In the genomic region with DNA sequence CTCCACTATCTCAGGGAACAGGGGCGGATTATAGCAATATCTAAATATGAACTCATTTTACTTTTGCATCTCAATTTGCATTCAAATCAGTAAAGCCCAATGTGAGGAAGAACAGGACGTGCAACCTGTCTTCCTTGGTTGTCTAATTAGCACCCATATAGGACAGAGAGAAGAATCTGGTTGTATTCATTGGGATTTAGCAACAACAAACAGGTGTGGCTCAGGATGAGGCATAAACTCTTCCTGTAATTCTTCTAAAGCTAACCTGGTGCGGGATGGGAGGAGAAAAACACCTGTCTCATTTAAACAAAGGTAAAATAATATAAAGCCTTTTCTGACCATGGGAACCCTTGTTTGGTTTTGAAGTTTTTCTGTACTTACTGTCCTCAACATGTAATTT, we compare ENCODE assay signal across 27 cellular contexts. TPM values are rescaled to one million over a fixed set of nuclear protein-coding genes. Genes with fewer than 3 reads are reported as not detected.
DNase-seq lines count a peak whose midpoint lies in the region; ATAC-seq, FAIRE-seq and TF ChIP-seq lines count a peak whose summit lies in the region.
"Had no signal": no experiment of that assay in that cellular context is flagged by ENCODE, and none has a peak within 500 bp of the region (broad histone marks: within the 10 kb centered on the region; RNA-seq: fewer than 3 reads in every experiment).

No MANE protein-coding gene starts in this region.

- H2BK5ac ChIP-seq in H1 (ENCODE audit: low read depth, low read length), result no peak overlapping the region

- TF ChIP-seq CTCF in H1 (IDR thresholded peaks at IDR 0.05; ENCODE audit: control extremely low read depth in 1 of 3, insufficient read depth in 1 of 3, low read depth in 1 of 3, low read length in 3 of 3) (no peak), breast epithelium (IDR thresholded peaks at IDR 0.05) (no peak), dorsolateral prefrontal cortex (IDR thresholded peaks at IDR 0.05 in 54 of 56, conservative IDR thresholded peaks at IDR 0.05 in 2 of 56; ENCODE audit: low read depth in 1 of 56, partially characterized antibody in 56 of 56) (no peak)

- H3K36me3 ChIP-seq in H1 (ENCODE audit: control insufficient read depth in 2 of 4, insufficient read depth in 4 of 4, low read length in 3 of 4) (no peaks in the 10 kb centered on the region), breast epithelium (no peaks in the 10 kb centered on the region)
- H3K36me3 ChIP-seq: BE2C, BLaER1 had no signal

- H3K23ac ChIP-seq in H1 (ENCODE audit: insufficient read length), result peak overlapping the region; percentile 52

- H3K14ac ChIP-seq in H1 (ENCODE audit: insufficient read length), result no peak overlapping the region

- no peak overlapping the region for H3K4me3 ChIP-seq in H1 (ENCODE audit: extremely low read depth in 1 of 4, insufficient read depth in 2 of 4, low read depth in 3 of 4, low read length in 4 of 4)
- H3K4me3 ChIP-seq in breast epithelium, result no peak overlapping the region
- no peak overlapping the region for H3K4me3 ChIP-seq in dorsolateral prefrontal cortex
- H3K4me3 ChIP-seq: BLaER1 had no signal

- H4K91ac ChIP-seq in H1 (replicated peaks; ENCODE audit: insufficient read length, low read length), result no peak overlapping the region

- no peak for TF ChIP-seq RAD21 in H1 (IDR thresholded peaks at IDR 0.05 in 1 of 2, conservative IDR thresholded peaks at IDR 0.05 in 1 of 2; ENCODE audit: low read depth in 2 of 2, low read length in 2 of 2)

- intact Hi-C loops in breast epithelium (cut with DNase I; ENCODE audit: low total_unique reads), result no loop called here
- intact Hi-C loops in dorsolateral prefrontal cortex (cut with DNase I), result no loop called here

- no peak for TF ChIP-seq EP300 in H1 (IDR thresholded peaks at IDR 0.05; ENCODE audit: borderline replicate concordance in 1 of 2, low read depth in 2 of 2, low read length in 2 of 2)

- H2BK120ac ChIP-seq in H1 (replicated peaks; ENCODE audit: low read depth, low read length), result no peak overlapping the region

- H4K8ac ChIP-seq in H1 (ENCODE audit: extremely low read depth, insufficient read depth, low read length), result no peak overlapping the region

- no peak overlapping the region for H2AK5ac ChIP-seq in H1 (ENCODE audit: low read depth, low read length)

- H4K20me1 ChIP-seq in H1 (replicated peaks in 1 of 2; ENCODE audit: control insufficient read depth in 1 of 2, insufficient read depth in 2 of 2, low read length in 2 of 2), result no peaks in the 10 kb centered on the region
- H4K20me1 ChIP-seq: BLaER1 had no signal

- no peak overlapping the region for H3K9ac ChIP-seq in H1 (replicated peaks in 1 of 4; ENCODE audit: extremely low read depth in 1 of 4, low read depth in 3 of 4, low read length in 3 of 4)
- H3K9ac ChIP-seq: BLaER1 had no signal

- H4K5ac ChIP-seq in H1 (ENCODE audit: insufficient read length, low read depth, low read length), result no peak overlapping the region

- H3K56ac ChIP-seq in H1 (replicated peaks; ENCODE audit: insufficient read length, low read depth, low read length), result no peak overlapping the region

- no peak overlapping the region for H2AFZ ChIP-seq in H1 (ENCODE audit: low read length)

- H3K4me1 ChIP-seq in H1 (replicated peaks in 1 of 4; ENCODE audit: control insufficient read depth in 3 of 4, insufficient read depth in 4 of 4, low read length in 3 of 4), result no peaks in the 10 kb centered on the region
- H3K4me1 ChIP-seq in breast epithelium, result no peaks in the 10 kb centered on the region
- H3K4me1 ChIP-seq: BE2C had no signal

- H2BK12ac ChIP-seq in H1 (ENCODE audit: low read depth, low read length), result no peak overlapping the region

- no peaks in the 10 kb centered on the region for H3K79me1 ChIP-seq in H1 (ENCODE audit: low read depth, low read length)

- no peak overlapping the region for H2BK15ac ChIP-seq in H1 (ENCODE audit: low read length)

- POLR2A ChIA-PET in H1 (lab: Charles Lee; ENCODE audit: partially characterized antibody), result no interaction called here

- no peak overlapping the region for H2BK20ac ChIP-seq in H1 (ENCODE audit: low read length)

- peak; percentile 89 for ATAC-seq in esophagus mucosa

- H3K18ac ChIP-seq in H1 (ENCODE audit: extremely low read depth, low read length), result no peak overlapping the region

- H3K23me2 ChIP-seq in H1 (ENCODE audit: low read depth, low read length), result no peaks in the 10 kb centered on the region

- CTCF ChIA-PET in H1 (lab: Charles Lee; ENCODE audit: partially characterized antibody), result interaction anchor here (0.6 to 1.3 kb wide), 3 partner anchors 13 to 35 kb away, joined by 3 to 4 read pairs (median 3); no protein-coding TSS in a partner anchor

- WGBS in H1 (ENCODE audit: extremely low coverage in 1 of 2, insufficient coverage in 1 of 2, insufficient read length in 1 of 2, insufficient replicate concordance in 2 of 2, low coverage in 1 of 2, low lambda C conversion rate in 2 of 2, missing lambda C conversion rate in 1 of 2), 2 experiments, result 79% methylated on average over 3 of the region's 3 CpGs; no CpG with 5 or more reads in 1 of the 2 experiments

- H3K27me3 ChIP-seq in H1 (replicated peaks in 1 of 4; ENCODE audit: control insufficient read depth in 3 of 4, extremely low read depth in 1 of 4, insufficient read depth in 3 of 4, low read length in 3 of 4), result no peaks in the 10 kb centered on the region
- no peaks in the 10 kb centered on the region for H3K27me3 ChIP-seq in breast epithelium
- H3K27me3 ChIP-seq in dorsolateral prefrontal cortex, result no peaks in the 10 kb centered on the region
- H3K27me3 ChIP-seq: BE2C, BLaER1 had no signal

- no peak overlapping the region for H3K27ac ChIP-seq in H1 (ENCODE audit: low read depth, low read length)
- H3K27ac ChIP-seq in epithelial cell of prostate, result peak overlapping the region; percentile 10
- no peak overlapping the region for H3K27ac ChIP-seq in breast epithelium
- no peak overlapping the region for H3K27ac ChIP-seq in dorsolateral prefrontal cortex
- H3K27ac ChIP-seq: BLaER1 had no signal

- H3K9me3 ChIP-seq in H1 (ENCODE audit: insufficient read depth in 2 of 2, low read depth in 1 of 2, low read length in 1 of 2) (no peaks in the 10 kb centered on the region), breast epithelium (peaks cover 0 to 9% of the 10 kb centered on the region in 2 donors)
- H3K9me3 ChIP-seq: BE2C had no signal

- H3K4ac ChIP-seq in H1 (replicated peaks; ENCODE audit: insufficient read length, low read depth, low read length), result no peak overlapping the region

- FAIRE-seq in H1 (lab: Jason Lieb, UNC), result no peak
- FAIRE-seq: A204.1, G401.6, GM12891, GM19239 had no signal

- DNase-seq in H1 (ENCODE audit: low read depth in 1 of 2, low spot score in 2 of 2), result no peak
- DNase-seq in epithelial cell of prostate (ENCODE audit: low read depth, low spot score), result no peak
- DNase-seq in cortex of kidney (lab: John Stamatoyannopoulos, UW), result no peak
- no peak for DNase-seq in breast epithelium (ENCODE audit: low spot score in 2 of 2)
- no peak for DNase-seq in NK-92 treated with Interleukin-12 subunit alpha and Interleukin-12 subunit beta, amount 100 ng/mL, for 24 hours (lab: John Stamatoyannopoulos, UW)
- DNase-seq in dorsolateral prefrontal cortex, result no peak
- DNase-seq: 8988T; ACHN; BE2C; C1 segment of cervical spinal cord; CD4-positive, alpha-beta memory T cell; CD4-positive, CD25-positive, alpha-beta regulatory T cell; CD8-positive, alpha-beta memory T cell; COR-L47; DMS 273 treated with DMSO at 0.1 percent for 48 hours; DMS153; DMS79 treated with DMSO at 0.1 percent for 48 hours; GF-D8 had no signal

- no peak for TF ChIP-seq POLR2A in H1 (IDR thresholded peaks at IDR 0.05; ENCODE audit: control extremely low read depth in 1 of 2, low read depth in 2 of 2, low read length in 2 of 2)
- no peak for TF ChIP-seq POLR2A in breast epithelium (IDR thresholded peaks at IDR 0.05)

- H3K79me2 ChIP-seq in H1 (ENCODE audit: control insufficient read depth in 1 of 2, insufficient read depth in 2 of 2, low read length in 2 of 2), result no peaks in the 10 kb centered on the region

- no peak overlapping the region for H3K4me2 ChIP-seq in H1 (ENCODE audit: insufficient read depth in 1 of 2, low read depth in 2 of 2, low read length in 2 of 2)
- H3K4me2 ChIP-seq: BLaER1 had no signal

TF ChIP-seq in H1, 55 proteins besides CTCF, POLR2A, EP300 and RAD21 (continues in another document):
- TF ChIP-seq HDAC6 (IDR thresholded peaks at IDR 0.05; ENCODE audit: low read depth, low read length), result no peak
- TF ChIP-seq, protein P1, sequence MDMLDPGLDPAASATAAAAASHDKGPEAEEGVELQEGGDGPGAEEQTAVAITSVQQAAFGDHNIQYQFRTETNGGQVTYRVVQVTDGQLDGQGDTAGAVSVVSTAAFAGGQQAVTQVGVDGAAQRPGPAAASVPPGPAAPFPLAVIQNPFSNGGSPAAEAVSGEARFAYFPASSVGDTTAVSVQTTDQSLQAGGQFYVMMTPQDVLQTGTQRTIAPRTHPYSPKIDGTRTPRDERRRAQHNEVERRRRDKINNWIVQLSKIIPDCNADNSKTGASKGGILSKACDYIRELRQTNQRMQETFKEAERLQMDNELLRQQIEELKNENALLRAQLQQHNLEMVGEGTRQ (IDR thresholded peaks at IDR 0.05; ENCODE audit: low read length), result no peak
- no peak for TF ChIP-seq SRF (IDR thresholded peaks at IDR 0.05; ENCODE audit: low read depth, low read length)
- no peak for TF ChIP-seq CREB1 (IDR thresholded peaks at IDR 0.05)

RNA-seq across cellular contexts. Expression of a gene that starts 22.2 kb away (rescaled TPM):
- not detected in 2 replicates for total RNA-seq in H1 (2021; fragmentation: NEBNext Ultra II Directional; extraction: Animal tissue kit (Norgen Biotek cat#: 25700))
- polyA plus RNA-seq in H1 (2011; rRNA removed), result not detected in 2 replicates
- not detected for polyA plus RNA-seq in H1 (2011; cell fraction: cytosol; rRNA removed)
- not detected for polyA plus RNA-seq in H1 (2011; cell fraction: nucleus; rRNA removed)
- not detected in 4 replicates for polyA plus RNA-seq in H1 (2012, experiment 1 of 2)
- not detected for polyA plus RNA-seq in H1 (2012, experiment 2 of 2)
- polyA plus RNA-seq in H1 (2013, experiment 1 of 2), result not detected
- polyA plus RNA-seq in H1 (2013, experiment 2 of 2), result not detected
- not detected in 2 replicates for polyA minus RNA-seq in H1 (2011; rRNA and poly(A)+ RNA removed)
- polyA minus RNA-seq in H1 (2011; cell fraction: cytosol; rRNA and poly(A)+ RNA removed), result not detected
- not detected for polyA minus RNA-seq in H1 (2011; cell fraction: nucleus; rRNA and poly(A)+ RNA removed)
- 62.3 TPM for total RNA-seq in esophagus mucosa
- not detected for total RNA-seq in breast epithelium
- total RNA-seq in dorsolateral prefrontal cortex, result not detected
- total RNA-seq: A673; CD4-positive, alpha-beta memory T cell; CD4-positive, CD25-positive, alpha-beta regulatory T cell; CD8-positive, alpha-beta memory T cell had no signal
- polyA plus RNA-seq: AG04450; CD14-positive monocyte; CD4-positive, alpha-beta memory T cell; CD4-positive, CD25-positive, alpha-beta regulatory T cell; CD8-positive, alpha-beta memory T cell had no signal

RNA-seq across cellular contexts. Expression of a gene that starts 57.3 kb away (rescaled TPM):
- not detected in 2 replicates for total RNA-seq in H1 (2021; fragmentation: NEBNext Ultra II Directional; extraction: Animal tissue kit (Norgen Biotek cat#: 25700))
- polyA plus RNA-seq in H1 (2011; rRNA removed), result not detected in 2 replicates
- not detected for polyA plus RNA-seq in H1 (2011; cell fraction: cytosol; rRNA removed)
- not detected for polyA plus RNA-seq in H1 (2011; cell fraction: nucleus; rRNA removed)
- polyA plus RNA-seq in H1 (2012, experiment 1 of 2), result not detected in 4 replicates
- polyA plus RNA-seq in H1 (2012, experiment 2 of 2), result not detected
- polyA plus RNA-seq in H1 (2013, experiment 1 of 2), result 0.12 TPM
- polyA plus RNA-seq in H1 (2013, experiment 2 of 2), result 0.11 TPM
- not detected in 2 replicates for polyA minus RNA-seq in H1 (2011; rRNA and poly(A)+ RNA removed)
- not detected for polyA minus RNA-seq in H1 (2011; cell fraction: cytosol; rRNA and poly(A)+ RNA removed)
- not detected for polyA minus RNA-seq in H1 (2011; cell fraction: nucleus; rRNA and poly(A)+ RNA removed)
- 196 TPM for total RNA-seq in esophagus mucosa
- total RNA-seq in breast epithelium, result not detected
- not detected for total RNA-seq in dorsolateral prefrontal cortex
- total RNA-seq: A673; CD4-positive, alpha-beta memory T cell; CD4-positive, CD25-positive, alpha-beta regulatory T cell; CD8-positive, alpha-beta memory T cell had no signal
- polyA plus RNA-seq: AG04450; CD14-positive monocyte; CD4-positive, alpha-beta memory T cell; CD4-positive, CD25-positive, alpha-beta regulatory T cell; CD8-positive, alpha-beta memory T cell had no signal

Comparison
In these comparisons a context has a peak if more than half of its experiments do, and no peak if none do; other contexts are left out.
1. RNA of a gene that starts 22.2 kb away (total RNA-seq): 62.3 TPM in esophagus mucosa (single experiment); not detected in H1, not detected in breast epithelium and not detected in dorsolateral prefrontal cortex; every median in the first group is over 10 times any median in the second.
2. RNA of a gene that starts 57.3 kb away (total RNA-seq): 196 TPM in esophagus mucosa (single experiment); not detected in H1, not detected in breast epithelium and not detected in dorsolateral prefrontal cortex; every median in the first group is over 100 times any median in the second.